Comparison of ENCODE assay signal across 32 cellular contexts in the genomic region with DNA sequence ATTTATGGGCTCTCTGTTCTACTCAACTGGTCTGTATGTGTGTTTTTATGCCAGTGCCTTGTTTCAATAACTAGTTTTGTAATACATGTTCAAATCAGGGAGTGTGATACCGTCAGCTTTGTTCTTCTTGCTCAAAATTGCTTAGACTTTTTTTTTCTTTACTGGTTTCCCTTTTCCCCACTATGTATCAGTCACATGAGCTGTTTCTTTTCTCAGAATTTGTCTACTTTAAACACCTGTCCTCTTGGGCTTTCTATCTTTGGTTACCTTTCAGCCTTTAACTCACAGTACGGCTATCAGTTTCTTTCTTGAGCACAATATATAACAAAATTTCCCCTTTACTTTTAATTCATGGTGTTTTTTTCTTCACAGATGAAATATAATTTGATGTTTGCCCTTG. TPM values are rescaled to one million over a fixed set of nuclear protein-coding genes. Genes with fewer than 3 reads are reported as not detected.
"Had no signal": no experiment of that assay in that cellular context is flagged by ENCODE, and none has a peak within 500 bp of the region (broad histone marks: within the 10 kb centered on the region; RNA-seq: fewer than 3 reads in every experiment).

No MANE protein-coding gene starts in this region.

- H3K4me3 ChIP-seq: MG63, Peyer's patch, SJSA1 had no signal

- ATAC-seq: PC-3, T-cell had no signal

- H3K27ac Mint-ChIP-seq: T-cell had no signal

- H3K4me1 ChIP-seq: Peyer's patch, SJSA1 had no signal

- H3K27ac ChIP-seq: Peyer's patch, SJSA1 had no signal

- H3K9me3 ChIP-seq: MG63, Peyer's patch, SJSA1, SK-N-SH had no signal

- H3K9ac ChIP-seq: SK-N-SH had no signal

- H3K4me3 Mint-ChIP-seq: T-cell had no signal

- H3K4me2 ChIP-seq: SK-N-SH had no signal

- H3K27me3 ChIP-seq: Peyer's patch had no signal

- DNase-seq: Kasumi-1, MG63, MV-4-11, NCI-H1092, NCI-H1105, NCI-H1417 treated with DMSO at 0.1 percent for 48 hours, NCI-H146, NCI-H1694, NCI-H187, NCI-H1930, NCI-H2029 treated with DMSO at 0.1 percent for 48 hours, NCI-H2081 treated with DMSO at 0.1 percent for 48 hours, NCI-H2107, NCI-H2171, NCI-H226, NCI-H446 treated with DMSO at 0.1 percent for 48 hours, NCI-H510A, NCI-H524, NCI-H526, NCI-H69, NCI-H82, OCI-M1, PC-3, Peyer's patch, Right ventricle myocardium superior, RPMI8226, SHP77 treated with DMSO at 0.1 percent for 48 hours, SK-N-SH, T-cell had no signal

- H3K36me3 ChIP-seq: MG63, Peyer's patch, SJSA1 had no signal

- H3K9me2 ChIP-seq: SK-N-SH had no signal

RNA-seq across cellular contexts. Expression of a gene that starts 5.4 kb away (rescaled TPM):
- total RNA-seq: M059J; PC-3; Right ventricle myocardium superior; SJSA1; T-cell; T-helper 1 cell treated with Interleukin-12 subunit alpha and Interleukin-12 subunit beta and Interleukin-4 antibody, amounts not matched to agents 30 ng/mL and 1 ng/mL, for 36 hours had no signal
